Comparison of ENCODE assay signal across 1 cellular context in the genomic region with DNA sequence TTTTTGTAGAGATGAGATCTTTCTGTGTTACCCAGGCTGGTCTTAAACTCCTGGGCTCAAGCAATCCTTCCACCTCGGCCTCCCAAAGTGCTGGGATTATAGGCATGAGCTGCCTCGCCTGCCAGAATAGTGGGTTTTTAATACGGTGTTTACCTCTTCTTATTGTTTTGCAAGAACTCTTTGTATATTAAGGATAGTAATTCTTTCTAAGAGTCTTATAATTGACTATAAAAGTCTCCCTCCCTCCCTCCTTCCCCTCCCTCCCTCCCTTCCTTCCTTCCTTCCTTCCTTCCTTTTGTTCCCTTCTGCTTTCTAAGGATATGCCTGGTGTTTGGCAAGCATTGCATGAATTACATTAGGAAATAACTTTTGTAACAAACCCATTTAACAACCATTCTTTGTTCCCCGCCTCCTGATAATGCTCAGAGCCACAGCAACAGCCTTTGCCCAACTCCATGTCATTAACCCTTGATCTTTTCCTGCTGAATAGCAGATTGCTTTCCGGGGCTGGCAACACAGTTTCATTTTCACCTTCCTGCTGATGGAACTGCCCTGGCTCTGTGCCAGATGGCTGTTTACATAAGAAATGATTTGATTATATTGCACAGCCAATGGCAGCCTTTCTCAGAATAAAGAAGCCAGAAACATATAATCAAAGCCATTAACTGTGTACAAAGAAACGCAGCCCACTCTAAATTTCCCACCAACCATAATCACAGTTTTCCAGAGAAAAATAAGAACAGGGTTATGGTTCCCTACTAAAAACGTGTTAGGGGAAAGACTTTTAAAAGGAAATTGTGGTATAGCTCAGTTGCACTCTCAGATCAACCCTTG.
TF ChIP-seq lines count a peak whose summit lies in the region.

No MANE protein-coding gene starts in this region.

TF ChIP-seq in GM23338, 12 proteins besides CTCF, POLR2A, EP300 and RAD21 (continued from another document):
- TF ChIP-seq, protein P1, sequence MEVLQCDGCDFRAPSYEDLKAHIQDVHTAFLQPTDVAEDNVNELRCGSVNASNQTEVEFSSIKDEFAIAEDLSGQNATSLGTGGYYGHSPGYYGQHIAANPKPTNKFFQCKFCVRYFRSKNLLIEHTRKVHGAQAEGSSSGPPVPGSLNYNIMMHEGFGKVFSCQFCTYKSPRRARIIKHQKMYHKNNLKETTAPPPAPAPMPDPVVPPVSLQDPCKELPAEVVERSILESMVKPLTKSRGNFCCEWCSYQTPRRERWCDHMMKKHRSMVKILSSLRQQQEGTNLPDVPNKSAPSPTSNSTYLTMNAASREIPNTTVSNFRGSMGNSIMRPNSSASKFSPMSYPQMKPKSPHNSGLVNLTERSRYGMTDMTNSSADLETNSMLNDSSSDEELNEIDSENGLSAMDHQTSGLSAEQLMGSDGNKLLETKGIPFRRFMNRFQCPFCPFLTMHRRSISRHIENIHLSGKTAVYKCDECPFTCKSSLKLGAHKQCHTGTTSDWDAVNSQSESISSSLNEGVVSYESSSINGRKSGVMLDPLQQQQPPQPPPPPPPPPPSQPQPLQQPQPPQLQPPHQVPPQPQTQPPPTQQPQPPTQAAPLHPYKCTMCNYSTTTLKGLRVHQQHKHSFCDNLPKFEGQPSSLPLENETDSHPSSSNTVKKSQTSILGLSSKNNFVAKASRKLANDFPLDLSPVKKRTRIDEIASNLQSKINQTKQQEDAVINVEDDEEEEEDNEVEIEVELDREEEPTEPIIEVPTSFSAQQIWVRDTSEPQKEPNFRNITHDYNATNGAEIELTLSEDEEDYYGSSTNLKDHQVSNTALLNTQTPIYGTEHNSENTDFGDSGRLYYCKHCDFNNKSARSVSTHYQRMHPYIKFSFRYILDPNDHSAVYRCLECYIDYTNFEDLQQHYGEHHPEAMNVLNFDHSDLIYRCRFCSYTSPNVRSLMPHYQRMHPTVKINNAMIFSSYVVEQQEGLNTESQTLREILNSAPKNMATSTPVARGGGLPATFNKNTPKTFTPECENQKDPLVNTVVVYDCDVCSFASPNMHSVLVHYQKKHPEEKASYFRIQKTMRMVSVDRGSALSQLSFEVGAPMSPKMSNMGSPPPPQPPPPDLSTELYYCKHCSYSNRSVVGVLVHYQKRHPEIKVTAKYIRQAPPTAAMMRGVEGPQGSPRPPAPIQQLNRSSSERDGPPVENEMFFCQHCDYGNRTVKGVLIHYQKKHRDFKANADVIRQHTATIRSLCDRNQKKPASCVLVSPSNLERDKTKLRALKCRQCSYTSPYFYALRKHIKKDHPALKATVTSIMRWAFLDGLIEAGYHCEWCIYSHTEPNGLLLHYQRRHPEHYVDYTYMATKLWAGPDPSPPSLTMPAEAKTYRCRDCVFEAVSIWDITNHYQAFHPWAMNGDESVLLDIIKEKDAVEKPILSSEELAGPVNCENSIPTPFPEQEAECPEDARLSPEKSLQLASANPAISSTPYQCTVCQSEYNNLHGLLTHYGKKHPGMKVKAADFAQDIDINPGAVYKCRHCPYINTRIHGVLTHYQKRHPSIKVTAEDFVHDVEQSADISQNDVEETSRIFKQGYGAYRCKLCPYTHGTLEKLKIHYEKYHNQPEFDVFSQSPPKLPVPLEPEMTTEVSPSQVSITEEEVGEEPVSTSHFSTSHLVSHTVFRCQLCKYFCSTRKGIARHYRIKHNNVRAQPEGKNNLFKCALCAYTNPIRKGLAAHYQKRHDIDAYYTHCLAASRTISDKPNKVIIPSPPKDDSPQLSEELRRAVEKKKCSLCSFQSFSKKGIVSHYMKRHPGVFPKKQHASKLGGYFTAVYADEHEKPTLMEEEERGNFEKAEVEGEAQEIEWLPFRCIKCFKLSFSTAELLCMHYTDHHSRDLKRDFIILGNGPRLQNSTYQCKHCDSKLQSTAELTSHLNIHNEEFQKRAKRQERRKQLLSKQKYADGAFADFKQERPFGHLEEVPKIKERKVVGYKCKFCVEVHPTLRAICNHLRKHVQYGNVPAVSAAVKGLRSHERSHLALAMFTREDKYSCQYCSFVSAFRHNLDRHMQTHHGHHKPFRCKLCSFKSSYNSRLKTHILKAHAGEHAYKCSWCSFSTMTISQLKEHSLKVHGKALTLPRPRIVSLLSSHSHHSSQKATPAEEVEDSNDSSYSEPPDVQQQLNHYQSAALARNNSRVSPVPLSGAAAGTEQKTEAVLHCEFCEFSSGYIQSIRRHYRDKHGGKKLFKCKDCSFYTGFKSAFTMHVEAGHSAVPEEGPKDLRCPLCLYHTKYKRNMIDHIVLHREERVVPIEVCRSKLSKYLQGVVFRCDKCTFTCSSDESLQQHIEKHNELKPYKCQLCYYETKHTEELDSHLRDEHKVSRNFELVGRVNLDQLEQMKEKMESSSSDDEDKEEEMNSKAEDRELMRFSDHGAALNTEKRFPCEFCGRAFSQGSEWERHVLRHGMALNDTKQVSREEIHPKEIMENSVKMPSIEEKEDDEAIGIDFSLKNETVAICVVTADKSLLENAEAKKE (CRISPR knock-in tag; IDR thresholded peaks at IDR 0.05) = no peak
- TF ChIP-seq POLR2AphosphoS5 (IDR thresholded peaks at IDR 0.05; ENCODE audit: low read depth) = no peak
